Comparison of ENCODE assay signal across 1 cellular context in genomic region chr2:238151628-238152235, GRCh38.
TF ChIP-seq lines count a peak whose summit lies in the region.

No MANE protein-coding gene starts in this region.

TF ChIP-seq in WTC11, 78 proteins besides CTCF, POLR2A, EP300 and RAD21 (continued from another document):
- TF ChIP-seq, protein P1, sequence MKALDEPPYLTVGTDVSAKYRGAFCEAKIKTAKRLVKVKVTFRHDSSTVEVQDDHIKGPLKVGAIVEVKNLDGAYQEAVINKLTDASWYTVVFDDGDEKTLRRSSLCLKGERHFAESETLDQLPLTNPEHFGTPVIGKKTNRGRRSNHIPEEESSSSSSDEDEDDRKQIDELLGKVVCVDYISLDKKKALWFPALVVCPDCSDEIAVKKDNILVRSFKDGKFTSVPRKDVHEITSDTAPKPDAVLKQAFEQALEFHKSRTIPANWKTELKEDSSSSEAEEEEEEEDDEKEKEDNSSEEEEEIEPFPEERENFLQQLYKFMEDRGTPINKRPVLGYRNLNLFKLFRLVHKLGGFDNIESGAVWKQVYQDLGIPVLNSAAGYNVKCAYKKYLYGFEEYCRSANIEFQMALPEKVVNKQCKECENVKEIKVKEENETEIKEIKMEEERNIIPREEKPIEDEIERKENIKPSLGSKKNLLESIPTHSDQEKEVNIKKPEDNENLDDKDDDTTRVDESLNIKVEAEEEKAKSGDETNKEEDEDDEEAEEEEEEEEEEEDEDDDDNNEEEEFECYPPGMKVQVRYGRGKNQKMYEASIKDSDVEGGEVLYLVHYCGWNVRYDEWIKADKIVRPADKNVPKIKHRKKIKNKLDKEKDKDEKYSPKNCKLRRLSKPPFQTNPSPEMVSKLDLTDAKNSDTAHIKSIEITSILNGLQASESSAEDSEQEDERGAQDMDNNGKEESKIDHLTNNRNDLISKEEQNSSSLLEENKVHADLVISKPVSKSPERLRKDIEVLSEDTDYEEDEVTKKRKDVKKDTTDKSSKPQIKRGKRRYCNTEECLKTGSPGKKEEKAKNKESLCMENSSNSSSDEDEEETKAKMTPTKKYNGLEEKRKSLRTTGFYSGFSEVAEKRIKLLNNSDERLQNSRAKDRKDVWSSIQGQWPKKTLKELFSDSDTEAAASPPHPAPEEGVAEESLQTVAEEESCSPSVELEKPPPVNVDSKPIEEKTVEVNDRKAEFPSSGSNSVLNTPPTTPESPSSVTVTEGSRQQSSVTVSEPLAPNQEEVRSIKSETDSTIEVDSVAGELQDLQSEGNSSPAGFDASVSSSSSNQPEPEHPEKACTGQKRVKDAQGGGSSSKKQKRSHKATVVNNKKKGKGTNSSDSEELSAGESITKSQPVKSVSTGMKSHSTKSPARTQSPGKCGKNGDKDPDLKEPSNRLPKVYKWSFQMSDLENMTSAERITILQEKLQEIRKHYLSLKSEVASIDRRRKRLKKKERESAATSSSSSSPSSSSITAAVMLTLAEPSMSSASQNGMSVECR (CRISPR knock-in tag; IDR thresholded peaks at IDR 0.05; ENCODE audit: borderline replicate concordance) = no peak
- no peak for TF ChIP-seq TCF7 (CRISPR knock-in tag; IDR thresholded peaks at IDR 0.05; ENCODE audit: low read depth)
- no peak for TF ChIP-seq AFF4 (CRISPR knock-in tag; IDR thresholded peaks at IDR 0.05; ENCODE audit: borderline replicate concordance)
- no peak for TF ChIP-seq IRF2 (CRISPR knock-in tag; IDR thresholded peaks at IDR 0.05; ENCODE audit: borderline replicate concordance, low read depth)
- TF ChIP-seq NR3C1 (CRISPR knock-in tag; conservative IDR thresholded peaks at IDR 0.05; ENCODE audit: low read depth) = no peak
- no peak for TF ChIP-seq E2F1 (CRISPR knock-in tag; IDR thresholded peaks at IDR 0.05)
- TF ChIP-seq FOXP1 (CRISPR knock-in tag; IDR thresholded peaks at IDR 0.05; ENCODE audit: borderline replicate concordance) = no peak; the same call in 1 of the 2 replicates
- no peak for TF ChIP-seq ZNF219 (CRISPR knock-in tag; IDR thresholded peaks at IDR 0.05; ENCODE audit: borderline replicate concordance)
- TF ChIP-seq, protein P2, sequence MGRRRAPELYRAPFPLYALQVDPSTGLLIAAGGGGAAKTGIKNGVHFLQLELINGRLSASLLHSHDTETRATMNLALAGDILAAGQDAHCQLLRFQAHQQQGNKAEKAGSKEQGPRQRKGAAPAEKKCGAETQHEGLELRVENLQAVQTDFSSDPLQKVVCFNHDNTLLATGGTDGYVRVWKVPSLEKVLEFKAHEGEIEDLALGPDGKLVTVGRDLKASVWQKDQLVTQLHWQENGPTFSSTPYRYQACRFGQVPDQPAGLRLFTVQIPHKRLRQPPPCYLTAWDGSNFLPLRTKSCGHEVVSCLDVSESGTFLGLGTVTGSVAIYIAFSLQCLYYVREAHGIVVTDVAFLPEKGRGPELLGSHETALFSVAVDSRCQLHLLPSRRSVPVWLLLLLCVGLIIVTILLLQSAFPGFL (CRISPR knock-in tag; IDR thresholded peaks at IDR 0.05; ENCODE audit: borderline replicate concordance) = no peak
- no peak for TF ChIP-seq ZNF425 (CRISPR knock-in tag; conservative IDR thresholded peaks at IDR 0.05)
- no peak for TF ChIP-seq FOXP4 (CRISPR knock-in tag; IDR thresholded peaks at IDR 0.05)
- TF ChIP-seq FOXJ3 (CRISPR knock-in tag; IDR thresholded peaks at IDR 0.05; ENCODE audit: borderline replicate concordance) = no peak
- no peak for TF ChIP-seq ZNF671 (CRISPR knock-in tag; IDR thresholded peaks at IDR 0.05)
- no peak for TF ChIP-seq TEAD4 (CRISPR knock-in tag; IDR thresholded peaks at IDR 0.05)
